ENCODE assay signal across 1 cellular context in the genomic region with DNA sequence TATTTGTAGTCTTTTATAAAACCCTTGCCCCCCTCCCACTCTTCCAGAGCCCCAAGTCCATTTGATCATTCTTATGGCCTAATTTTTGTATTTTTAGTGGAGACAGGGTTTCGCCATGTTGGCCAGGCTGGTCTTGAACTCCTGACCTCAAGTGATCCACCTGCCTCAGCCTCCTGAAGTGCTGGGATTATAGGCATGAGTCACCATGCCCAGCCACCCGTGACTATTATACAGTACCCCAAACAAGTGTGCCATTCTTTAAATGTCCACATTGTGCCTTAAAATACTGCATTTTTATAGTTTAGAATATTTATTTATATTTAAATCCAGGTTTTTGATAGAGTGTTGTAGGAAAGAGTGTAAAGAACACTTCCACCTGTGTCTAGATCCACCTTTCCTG.
TF ChIP-seq lines count a peak whose summit lies in the region.

No MANE protein-coding gene starts in this region.

TF ChIP-seq in GM12878, 131 proteins besides CTCF, POLR2A, EP300 and RAD21:
- TF ChIP-seq MTA3 (IDR thresholded peaks at IDR 0.05; ENCODE audit: borderline replicate concordance, low read length) (0 out of 2 replicates have a peak, but pooled peaks have one; percentile 28), PAX5 (IDR thresholded peaks at IDR 0.05; ENCODE audit: borderline replicate concordance, low read depth, low read length) (peak; percentile 75; the same call in 1 of the 2 replicates), ATF2 (IDR thresholded peaks at IDR 0.05; ENCODE audit: low read length) (0 out of 2 replicates have a peak, but pooled peaks have one; percentile 4)
